In genomic region chr9:129944501-129945116, GRCh38 we compare ENCODE assay signal across 8 cellular contexts.
A peak's percentile ranks its signal among the peaks of the same experiment; 100 is the strongest.
DNase-seq lines count a peak whose midpoint lies in the region; ATAC-seq and TF ChIP-seq lines count a peak whose summit lies in the region.

No MANE protein-coding gene starts in this region.

- peak overlapping the region; percentile 31; the same call in 1 of the 2 replicates for H3K4ac ChIP-seq in IMR-90 (ENCODE audit: low read depth, low read length)

- POLR2A ChIA-PET in IMR-90 (lab: Charles Lee; ENCODE audit: unreplicated experiment) = no interaction called here

- H2BK20ac ChIP-seq in IMR-90 (ENCODE audit: low read depth, low read length) = no peak overlapping the region

- no peak overlapping the region for H4K8ac ChIP-seq in IMR-90 (ENCODE audit: low read depth in 2 of 2, low read length in 2 of 2)

- WGBS in IMR-90 (ENCODE audit: extremely low coverage in 2 of 2, insufficient read length in 1 of 2), 2 experiments = 100% methylated on average over 1 of the region's 6 CpGs; no CpG with 5 or more reads in 1 of the 2 experiments
- WGBS in psoas muscle, 3 donors = 88 to 96% (median 95%) methylated on average over 6 of the region's 6 CpGs

- H3K27ac ChIP-seq in IMR-90 (ENCODE audit: insufficient read depth, low read length) (no peak overlapping the region), psoas muscle (no peak overlapping the region)

- H3K27me3 ChIP-seq in IMR-90 (ENCODE audit: control insufficient read depth, insufficient read depth, low read length) = no peaks in the 10 kb centered on the region
- H3K27me3 ChIP-seq in psoas muscle (ENCODE audit: insufficient read depth in 3 of 3, low read length in 2 of 3) = no peaks in the 10 kb centered on the region

- CTCF ChIA-PET in IMR-90 (lab: Yijun Ruan, JAX) = no interaction called here

- H3K23ac ChIP-seq in IMR-90 (ENCODE audit: low read depth, low read length) = no peak overlapping the region

- DNase-seq in IMR-90 (no peak), epithelial cell of esophagus (ENCODE audit: low read depth) (peak; percentile 15), hepatic stellate cell (ENCODE audit: low spot score) (no peak), psoas muscle (no peak), DMS79 treated with DMSO at 0.1 percent for 48 hours (lab: John Stamatoyannopoulos, UW) (no peak)
- DNase-seq in stimulated activated CD8-positive, alpha-beta memory T cell treated with anti-CD3 and anti-CD28 coated beads, Interleukin-15, amount 100 ng/mL, for 4 hours (ENCODE audit: low read depth in 2 of 2) = peak; percentile 9 to 33

- H2AK5ac ChIP-seq in IMR-90 (ENCODE audit: low read depth, low read length) = 0 out of 2 replicates have a peak overlapping the region, but pooled peaks have one; percentile 5

- no peak overlapping the region for H3K18ac ChIP-seq in IMR-90 (ENCODE audit: low read depth, low read length)

- H3K9me1 ChIP-seq in IMR-90 (ENCODE audit: insufficient read depth, low read length) = no peaks in the 10 kb centered on the region; the same call in 1 of the 2 replicates

- H3K4me3 ChIP-seq in IMR-90 (ENCODE audit: insufficient read depth, low read depth, low read length) (no peak overlapping the region), epithelial cell of esophagus (ENCODE audit: low read length) (no peak overlapping the region), psoas muscle (no peak overlapping the region)

- peak overlapping the region; percentile 14 for H2BK120ac ChIP-seq in IMR-90 (ENCODE audit: low read depth, low read length)

- H3K9ac ChIP-seq in IMR-90 (ENCODE audit: low read depth, low read length) = no peak overlapping the region

- H3K36me3 ChIP-seq in IMR-90 (ENCODE audit: control insufficient read depth, insufficient read depth, low read length) (peaks cover 9% of the 10 kb centered on the region), psoas muscle (ENCODE audit: insufficient read depth in 1 of 2, low read depth in 1 of 2) (peaks cover 0 to 3% of the 10 kb centered on the region in 2 donors)

- no peak overlapping the region for H2BK5ac ChIP-seq in IMR-90 (ENCODE audit: low read depth, low read length, poor library complexity, severe bottlenecking)

- no peak for TF ChIP-seq RAD21 in IMR-90 (IDR thresholded peaks at IDR 0.05; ENCODE audit: low read length)

- H2BK15ac ChIP-seq in IMR-90 (ENCODE audit: low read depth, low read length) = no peak overlapping the region

- H4K5ac ChIP-seq in IMR-90 (ENCODE audit: low read depth, low read length) = no peak overlapping the region

- H2AFZ ChIP-seq in IMR-90 (replicated peaks; ENCODE audit: low read length, poor library complexity) = no peak overlapping the region

- no peak for ATAC-seq in IMR-90 (ENCODE audit: low read depth)
- peak; percentile 89 to 90 for ATAC-seq in activated CD4-positive, CD25-positive, alpha-beta regulatory T cell treated with anti-CD3 and anti-CD28 coated beads, Interleukin-2, amount 50 U/mL, for 24 hours
- no peak for ATAC-seq in psoas muscle
- no peak for ATAC-seq in GM18502 (IDR thresholded peaks at IDR 0.05; ENCODE audit: poor library complexity, unreplicated experiment)

- TF ChIP-seq POLR2A in IMR-90 (IDR thresholded peaks at IDR 0.05; ENCODE audit: low read depth, low read length) = no peak

- H3K56ac ChIP-seq in IMR-90 (ENCODE audit: extremely low read depth, insufficient read depth, low read length) = no peak overlapping the region

- in situ Hi-C loops in IMR-90 (cut with MboI; ENCODE audit: low sequenced_read_pairs) = no loop called here

- no peaks in the 10 kb centered on the region for H4K20me1 ChIP-seq in IMR-90 (ENCODE audit: insufficient read depth, low read length)

- TF ChIP-seq CTCF in IMR-90 (conservative IDR thresholded peaks at IDR 0.05; ENCODE audit: low read depth, low read length) (no peak), epithelial cell of esophagus (IDR thresholded peaks at IDR 0.05; ENCODE audit: insufficient read depth, low read depth, low read length, missing control alignments) (no peak), psoas muscle (IDR thresholded peaks at IDR 0.05) (no peak)

- H2AK9ac ChIP-seq in IMR-90 (replicated peaks; ENCODE audit: low read depth, low read length, poor library complexity) = no peak overlapping the region

- no peaks in the 10 kb centered on the region; the same call in 1 of the 2 replicates for H3K4me1 ChIP-seq in IMR-90 (ENCODE audit: control insufficient read depth, insufficient read depth, low read length)
- H3K4me1 ChIP-seq in psoas muscle = no peaks in the 10 kb centered on the region

- H3K4me2 ChIP-seq in IMR-90 (ENCODE audit: low read depth, low read length) = no peak overlapping the region

- intact Hi-C loops in IMR-90 (cut with micrococcal nuclease) = no loop called here
- intact Hi-C loops in psoas muscle (cut with DNase I) = no loop called here

- H3K14ac ChIP-seq in IMR-90 (replicated peaks; ENCODE audit: low read depth, low read length) = no peak overlapping the region

- H4K91ac ChIP-seq in IMR-90 (ENCODE audit: insufficient read depth, low read depth, low read length) = no peak overlapping the region

- BruUV-seq in IMR-90 (replicated peaks; lab: Mats Ljungman, UMichigan) = no TSS peak

- H3K9me3 ChIP-seq in IMR-90 (ENCODE audit: control insufficient read depth, insufficient read depth, low read length) (peaks cover 5% of the 10 kb centered on the region), psoas muscle (no peaks in the 10 kb centered on the region)

- dilution Hi-C loops in IMR-90 (cut with HindIII; ENCODE audit: low sequenced_read_pairs, unreplicated experiment) = no loop called here

- no peaks in the 10 kb centered on the region for H3K79me1 ChIP-seq in IMR-90 (ENCODE audit: low read depth in 1 of 2, low read length in 2 of 2)

TF ChIP-seq in IMR-90, 13 proteins besides CTCF, POLR2A, EP300 and RAD21:
- TF ChIP-seq SMC3 (IDR thresholded peaks at IDR 0.05; ENCODE audit: low read depth, low read length) (no peak), USF2 (IDR thresholded peaks at IDR 0.05; ENCODE audit: low read depth, low read length) (no peak), RFX5 (IDR thresholded peaks at IDR 0.05; ENCODE audit: low read depth, low read length) (no peak), RCOR1 (IDR thresholded peaks at IDR 0.05; ENCODE audit: insufficient replicate concordance, low read length) (no peak), CHD1 (IDR thresholded peaks at IDR 0.05; ENCODE audit: low read depth, low read length) (no peak), MAFK (IDR thresholded peaks at IDR 0.05; ENCODE audit: low read depth, low read length) (no peak), CEBPB (IDR thresholded peaks at IDR 0.05; ENCODE audit: low read depth, low read length) (no peak), ELK1 (IDR thresholded peaks at IDR 0.05; ENCODE audit: borderline replicate concordance, low read depth, low read length) (no peak), MAZ (IDR thresholded peaks at IDR 0.05; ENCODE audit: borderline replicate concordance, low read depth, low read length) (no peak), MXI1 (IDR thresholded peaks at IDR 0.05; ENCODE audit: borderline replicate concordance, low read depth, low read length) (no peak), FOS (IDR thresholded peaks at IDR 0.05; ENCODE audit: low read depth, low read length) (no peak), NFE2L2 (IDR thresholded peaks at IDR 0.05; ENCODE audit: low read depth, low read length) (no peak), BHLHE40 (IDR thresholded peaks at IDR 0.05; ENCODE audit: low read depth, low read length) (no peak)

Comparison
In these comparisons a context has a peak if more than half of its experiments do, and no peak if none do; other contexts are left out.
1. ATAC-seq: peak in activated CD4-positive, CD25-positive, alpha-beta regulatory T cell treated with anti-CD3 and anti-CD28 coated beads, Interleukin-2, amount 50 U/mL, for 24 hours (2 of 2); none in IMR-90 (single experiment), psoas muscle (0 of 4) and GM18502 (single experiment).
2. DNase-seq: peak in epithelial cell of esophagus (single experiment) and stimulated activated CD8-positive, alpha-beta memory T cell treated with anti-CD3 and anti-CD28 coated beads, Interleukin-15, amount 100 ng/mL, for 4 hours (2 of 2); none in IMR-90 (single experiment), hepatic stellate cell (single experiment), psoas muscle (0 of 2) and DMS79 treated with DMSO at 0.1 percent for 48 hours (single experiment).